Comparison of ENCODE assay signal across 32 cellular contexts in the genomic region with DNA sequence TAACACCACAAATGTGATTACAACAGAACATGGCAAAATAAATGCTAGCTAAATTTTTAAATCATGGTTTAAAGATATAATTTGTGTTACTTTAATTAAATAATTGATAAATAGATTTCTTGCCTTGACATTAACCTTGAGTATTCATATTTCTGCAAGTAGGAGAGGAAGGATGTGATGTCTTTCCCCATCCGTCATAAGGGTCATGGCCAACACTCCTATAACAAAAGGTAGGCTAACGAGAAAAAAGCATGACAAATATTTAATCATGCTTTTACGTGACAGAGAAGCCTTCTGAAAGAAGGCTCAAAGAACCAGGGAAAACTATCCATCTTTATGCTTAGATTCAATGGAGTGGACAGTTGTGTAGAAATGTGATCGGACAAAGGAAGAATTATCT.
"Had no signal": no experiment of that assay in that cellular context is flagged by ENCODE, and none has a peak within 500 bp of the region (broad histone marks: within the 10 kb centered on the region; RNA-seq: fewer than 3 reads in every experiment).

No MANE protein-coding gene starts in this region.

- H3K27ac ChIP-seq: Peyer's patch, VCaP had no signal

- H3K27me3 ChIP-seq: adrenal gland, Peyer's patch had no signal

- H3K9me3 ChIP-seq: adrenal gland, Peyer's patch had no signal

- H3K36me3 ChIP-seq: adrenal gland, Peyer's patch had no signal

- H3K4me1 ChIP-seq: adrenal gland, Peyer's patch had no signal

- DNase-seq: activated B cell treated with CpG ODN at 0.5 μM for 24 hours; activated CD4-positive, alpha-beta memory T cell treated with anti-CD3 and anti-CD28 coated beads for 36 hours; activated CD4-positive, alpha-beta T cell treated with anti-CD3 and anti-CD28 coated beads for 4 hours; activated CD4-positive, alpha-beta T cell treated with anti-CD3 and anti-CD28 coated beads, Interleukin-2, amount 50 U/mL, for 1 hour; activated CD4-positive, CD25-positive, alpha-beta regulatory T cell treated with anti-CD3 and anti-CD28 coated beads, Interleukin-2, amount 50 U/mL, for 72 hours; activated CD8-positive, alpha-beta memory T cell treated with anti-CD3 and anti-CD28 coated beads, Interleukin-2, amount 50 U/mL, for 4 hours; activated gamma-delta T cell treated with Interleukin-2 at 50 U/mL for 16 hours; activated naive CD4-positive, alpha-beta T cell treated with anti-CD3 and anti-CD28 coated beads for 36 hours; activated T-cell treated with anti-CD3 and anti-CD28 coated beads for 4 hours; activated T-cell treated with anti-CD3 and anti-CD28 coated beads, Interleukin-2, amount 50 U/mL, for 4 hours; adrenal gland; Karpas-422; KBM-7; MV-4-11; NCI-H1092; NCI-H1436 treated with DMSO at 0.1 percent for 48 hours; NCI-H1694 treated with DMSO at 0.1 percent for 48 hours; NCI-H2029; NCI-H345; NCI-H524 treated with DMSO at 0.1 percent for 48 hours; NCI-H748 treated with DMSO at 0.1 percent for 48 hours; NK-92 treated with Interleukin-12 subunit alpha and Interleukin-12 subunit beta, amount 100 ng/mL, for 24 hours; PC-3; Peyer's patch; RPMI8226; SW 1271; T-helper 1 cell; T-helper 2 cell; T-helper 9 cell had no signal

- ATAC-seq: activated naive CD4-positive, alpha-beta T cell treated with anti-CD3 and anti-CD28 coated beads, Interleukin-2, amount 50 U/mL, for 72 hours; activated T-cell treated with anti-CD3 and anti-CD28 coated beads, Interleukin-2, amount 50 U/mL, for 4 hours; PC-3 had no signal

- FAIRE-seq: bronchial epithelial cell had no signal

- H3K4me3 ChIP-seq: adrenal gland, Peyer's patch had no signal
